ENCODE assay signal across 14 cellular contexts in the genomic region with DNA sequence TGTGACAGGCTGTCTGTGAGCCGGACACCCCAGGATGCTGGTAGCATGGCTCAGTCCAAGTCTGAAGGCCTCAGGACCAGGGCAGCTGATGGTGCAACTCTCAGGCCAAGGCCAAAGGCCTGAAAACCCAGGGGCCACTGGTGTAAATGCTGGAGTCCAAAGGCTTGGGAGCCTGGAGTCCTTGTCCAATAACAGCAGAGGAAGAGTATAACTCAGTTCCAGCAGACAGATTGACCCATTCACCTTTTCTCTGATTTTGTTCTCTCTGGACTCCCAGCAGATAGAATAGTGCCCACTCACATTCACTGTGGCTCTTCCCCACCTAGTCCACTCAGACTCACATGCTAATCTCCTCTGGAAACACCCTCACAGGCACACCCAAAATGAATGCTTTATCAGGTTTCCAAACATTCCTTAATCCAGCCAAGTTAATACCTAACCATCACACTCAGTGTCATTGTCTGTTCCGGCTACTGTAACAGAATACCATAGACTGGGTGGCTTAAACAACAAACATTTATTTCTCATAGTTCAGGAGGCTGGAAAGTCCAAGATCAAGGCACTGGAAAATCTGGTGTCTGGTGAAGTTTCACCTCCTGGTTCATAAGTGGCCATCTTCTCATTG.
"Had no signal": no experiment of that assay in that cellular context is flagged by ENCODE, and none has a peak within 500 bp of the region (broad histone marks: within the 10 kb centered on the region; RNA-seq: fewer than 3 reads in every experiment).

No MANE protein-coding gene starts in this region.

- H3K27me3 ChIP-seq: adrenal gland, tibial nerve, vagina had no signal

- H3K27ac ChIP-seq: adrenal gland, tibial nerve, vagina had no signal

- H3K36me3 ChIP-seq: adrenal gland, tibial nerve, vagina had no signal

- H3K4me3 ChIP-seq: adrenal gland, tibial nerve, vagina had no signal

- DNase-seq: activated CD4-positive, alpha-beta T cell treated with anti-CD3 and anti-CD28 coated beads for 36 hours; activated CD4-positive, alpha-beta T cell treated with anti-CD3 and anti-CD28 coated beads, Interleukin-2, amount 50 U/mL, for 48 hours; activated gamma-delta T cell treated with Interleukin-2 at 50 U/mL for 16 hours; dermis blood vessel endothelial cell; effector memory CD4-positive, alpha-beta T cell; head of caudate nucleus; mesenchymal stem cell; natural killer cell; nucleus accumbens; stimulated activated naive CD8-positive, alpha-beta T cell treated with anti-CD3 and anti-CD28 coated beads, Interleukin-15, Interleukin-2, amounts not matched to agents 100 U/mL and 50 U/mL, for 24 hours had no signal

- H3K9me3 ChIP-seq: adrenal gland, tibial nerve, vagina had no signal

- ATAC-seq: activated CD4-positive, alpha-beta T cell treated with anti-CD3 and anti-CD28 coated beads for 36 hours; activated naive CD4-positive, alpha-beta T cell treated with anti-CD3 and anti-CD28 coated beads, Interleukin-2, amount 50 U/mL, for 72 hours; natural killer cell; stimulated activated naive CD8-positive, alpha-beta T cell treated with anti-CD3 and anti-CD28 coated beads, Interleukin-15, Interleukin-2, amounts not matched to agents 100 U/mL and 50 U/mL, for 24 hours had no signal
